3 cellular contexts compared by ENCODE assay signal in the genomic region with DNA sequence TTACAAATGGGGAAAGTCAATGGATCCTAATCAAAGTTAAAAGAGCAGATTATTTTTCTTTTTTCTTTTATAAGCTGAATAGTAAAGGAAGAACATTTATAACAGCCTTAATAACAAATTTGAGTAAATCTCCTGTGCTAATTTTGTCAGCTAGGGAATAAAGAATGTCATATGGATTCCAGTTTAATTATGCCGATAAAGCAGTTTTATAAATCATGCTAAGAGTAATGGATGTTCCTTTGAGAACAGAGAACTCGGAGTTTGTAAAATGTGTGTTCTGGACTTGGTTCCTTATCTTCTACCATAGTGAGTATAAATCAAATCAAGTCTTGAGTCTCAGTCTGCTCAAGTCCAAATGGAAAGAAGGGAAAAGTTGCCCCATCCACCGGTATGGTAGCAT.
TF ChIP-seq lines count a peak whose summit lies in the region.

No MANE protein-coding gene starts in this region.

TF ChIP-seq in HepG2, 621 proteins besides CTCF, POLR2A, EP300 and RAD21:
- TF ChIP-seq MAFK (conservative IDR thresholded peaks at IDR 0.05 in 1 of 2, IDR thresholded peaks at IDR 0.05 in 1 of 2; ENCODE audit: low read length in 2 of 2) (peak; percentile 75 to 83), SYNCRIP (IDR thresholded peaks at IDR 0.05; ENCODE audit: insufficient read depth, low read depth, low read length) (no peak), MAFF (IDR thresholded peaks at IDR 0.05; ENCODE audit: low read depth, low read length) (peak; percentile 75), PCBP2 (optimal IDR thresholded peaks at IDR 0.05; ENCODE audit: low read depth, low read length, poor library complexity, severe bottlenecking) (no peak)

TF ChIP-seq in IMR-90, 13 proteins besides CTCF, POLR2A, EP300 and RAD21:
- TF ChIP-seq ELK1 (IDR thresholded peaks at IDR 0.05; ENCODE audit: borderline replicate concordance, low read depth, low read length) (no peak), MAFK (IDR thresholded peaks at IDR 0.05; ENCODE audit: low read depth, low read length) (peak; percentile 88)

TF ChIP-seq in K562, 482 proteins besides CTCF, POLR2A, EP300 and RAD21:
- TF ChIP-seq HDAC6 (IDR thresholded peaks at IDR 0.05; ENCODE audit: low read depth, low read length) (no peak), ZNF239 (CRISPR knock-in tag; IDR thresholded peaks at IDR 0.05) (no peak), LCOR (CRISPR knock-in tag; IDR thresholded peaks at IDR 0.05) (no peak), ZNF398 (CRISPR knock-in tag; IDR thresholded peaks at IDR 0.05) (no peak), ZNF316 (IDR thresholded peaks at IDR 0.05) (peak; percentile 68), HNRNPUL1 (IDR thresholded peaks at IDR 0.05; ENCODE audit: low read length) (no peak), ZNF592 (IDR thresholded peaks at IDR 0.05) (no peak), C11orf30 (IDR thresholded peaks at IDR 0.05; ENCODE audit: low read depth) (peak; percentile 50), HINFP (tag; conservative IDR thresholded peaks at IDR 0.05; ENCODE audit: low read depth) (no peak), MAFF (IDR thresholded peaks at IDR 0.05; ENCODE audit: low read length) (peak; percentile 57), TEAD4 (IDR thresholded peaks at IDR 0.05; ENCODE audit: low read length) (no peak), TEAD4 (CRISPR knock-in tag; IDR thresholded peaks at IDR 0.05; ENCODE audit: borderline replicate concordance) (no peak), ARID3A (IDR thresholded peaks at IDR 0.05; ENCODE audit: borderline replicate concordance, low read depth, low read length) (no peak), MAFK (IDR thresholded peaks at IDR 0.05; ENCODE audit: low read length) (peak; percentile 30; the same call in 1 of the 2 replicates), CBFA2T3 (IDR thresholded peaks at IDR 0.05) (no peak), SLC30A9 (CRISPR knock-in tag; IDR thresholded peaks at IDR 0.05) (no peak), MAFG (tag; conservative IDR thresholded peaks at IDR 0.05) (peak; percentile 50; the same call in 1 of the 2 replicates), ZBTB17 (CRISPR knock-in tag; IDR thresholded peaks at IDR 0.05) (no peak), ZNF143 (CRISPR knock-in tag; IDR thresholded peaks at IDR 0.05) (no peak)
- TF ChIP-seq, protein P1, sequence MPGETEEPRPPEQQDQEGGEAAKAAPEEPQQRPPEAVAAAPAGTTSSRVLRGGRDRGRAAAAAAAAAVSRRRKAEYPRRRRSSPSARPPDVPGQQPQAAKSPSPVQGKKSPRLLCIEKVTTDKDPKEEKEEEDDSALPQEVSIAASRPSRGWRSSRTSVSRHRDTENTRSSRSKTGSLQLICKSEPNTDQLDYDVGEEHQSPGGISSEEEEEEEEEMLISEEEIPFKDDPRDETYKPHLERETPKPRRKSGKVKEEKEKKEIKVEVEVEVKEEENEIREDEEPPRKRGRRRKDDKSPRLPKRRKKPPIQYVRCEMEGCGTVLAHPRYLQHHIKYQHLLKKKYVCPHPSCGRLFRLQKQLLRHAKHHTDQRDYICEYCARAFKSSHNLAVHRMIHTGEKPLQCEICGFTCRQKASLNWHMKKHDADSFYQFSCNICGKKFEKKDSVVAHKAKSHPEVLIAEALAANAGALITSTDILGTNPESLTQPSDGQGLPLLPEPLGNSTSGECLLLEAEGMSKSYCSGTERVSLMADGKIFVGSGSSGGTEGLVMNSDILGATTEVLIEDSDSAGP (CRISPR knock-in tag; IDR thresholded peaks at IDR 0.05) = no peak
